ENCODE assay signal across 8 cellular contexts in the genomic region with DNA sequence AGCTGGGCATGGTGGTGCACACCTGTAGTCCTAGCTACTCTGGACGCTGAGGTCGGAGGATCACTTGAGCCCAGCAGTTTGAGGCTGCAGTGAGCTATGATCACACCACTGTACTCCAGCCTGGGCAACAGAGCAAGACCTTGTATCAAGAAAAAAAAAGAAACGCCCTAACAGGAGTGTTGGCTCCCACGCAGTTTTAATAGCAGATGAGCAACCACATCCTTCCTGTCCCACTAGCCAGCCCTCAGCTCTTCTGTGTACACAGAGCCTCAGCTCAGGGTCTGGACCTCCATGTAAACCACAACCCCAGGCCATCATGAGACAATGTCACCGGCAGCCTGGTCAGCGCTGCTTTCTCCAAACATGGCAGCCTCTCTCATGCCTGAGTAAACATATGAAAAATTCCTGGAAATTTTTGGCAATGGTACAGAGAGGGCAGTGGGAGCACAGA.
A peak's percentile ranks its signal among the peaks of the same experiment; 100 is the strongest.
DNase-seq lines count a peak whose midpoint lies in the region; ATAC-seq and TF ChIP-seq lines count a peak whose summit lies in the region.

No MANE protein-coding gene starts in this region.

- TF ChIP-seq POLR2A in esophagus squamous epithelium (IDR thresholded peaks at IDR 0.05) (peak in 1 of 4 donors; percentile 24), suprapubic skin (IDR thresholded peaks at IDR 0.05) (no peak)

- no peak for TF ChIP-seq CTCF in esophagus squamous epithelium (IDR thresholded peaks at IDR 0.05)
- TF ChIP-seq CTCF in suprapubic skin (IDR thresholded peaks at IDR 0.05): no peak
- no peak for TF ChIP-seq CTCF in endodermal cell (conservative IDR thresholded peaks at IDR 0.05)

- H3K4me1 ChIP-seq in BLaER1 (peaks cover 46% of the 10 kb centered on the region), esophagus squamous epithelium (peaks cover 11 to 51% (median 14%) of the 10 kb centered on the region in 3 donors), suprapubic skin (peaks cover 8% of the 10 kb centered on the region), endodermal cell (ENCODE audit: control insufficient read depth, insufficient read depth, low read length) (no peaks in the 10 kb centered on the region)

- peak; percentile 94 for ATAC-seq in GM18907 (IDR thresholded peaks at IDR 0.05; ENCODE audit: unreplicated experiment)
- ATAC-seq in HG03025 (IDR thresholded peaks at IDR 0.05; ENCODE audit: low FRiP score, unreplicated experiment): peak; percentile 96

- H3K27ac Mint-ChIP-seq in endodermal cell: no peak overlapping the region

- H3K36me3 Mint-ChIP-seq in endodermal cell (ENCODE audit: low read depth): peaks cover 22% of the 10 kb centered on the region

- peaks cover 18% of the 10 kb centered on the region for H4K20me1 ChIP-seq in BLaER1

- H3K9me3 ChIP-seq in BLaER1: no peaks in the 10 kb centered on the region
- no peaks in the 10 kb centered on the region for H3K9me3 ChIP-seq in esophagus squamous epithelium
- H3K9me3 ChIP-seq in suprapubic skin: no peaks in the 10 kb centered on the region
- no peaks in the 10 kb centered on the region for H3K9me3 ChIP-seq in endodermal cell (ENCODE audit: control insufficient read depth, low read length)

- no peaks in the 10 kb centered on the region for H3K9me3 Mint-ChIP-seq in endodermal cell

- 56 to 65% methylated on average over 4 to 6 of the region's 6 CpGs for WGBS in esophagus squamous epithelium, 2 donors
- WGBS in suprapubic skin: 76% methylated on average over 6 of the region's 6 CpGs
- WGBS in endodermal cell (ENCODE audit: insufficient coverage in 1 of 2, insufficient read length in 1 of 2), 2 experiments: 93 to 94% methylated on average over 3 to 6 of the region's 6 CpGs

- DNase-seq in RPMI7951 (ENCODE audit: low read depth): peak; percentile 98
- DNase-seq in esophagus squamous epithelium (lab: John Stamatoyannopoulos, UW): no peak
- DNase-seq in suprapubic skin (ENCODE audit: low spot score in 2 of 2): no peak
- no peak for DNase-seq in NCI-H1092 (lab: John Stamatoyannopoulos, UW)
- DNase-seq in endodermal cell: no peak

- H3K27me3 Mint-ChIP-seq in endodermal cell (ENCODE audit: insufficient read depth): no peaks in the 10 kb centered on the region

- H3K4me3 Mint-ChIP-seq in endodermal cell: no peak overlapping the region

- no peak for TF ChIP-seq EP300 in suprapubic skin (IDR thresholded peaks at IDR 0.05)

- H3K27me3 ChIP-seq in BLaER1 (no peaks in the 10 kb centered on the region), esophagus squamous epithelium (no peaks in the 10 kb centered on the region), suprapubic skin (no peaks in the 10 kb centered on the region), endodermal cell (ENCODE audit: control insufficient read depth, insufficient read depth, low read length, poor library complexity, severe bottlenecking) (no peaks in the 10 kb centered on the region)

- intact Hi-C loops in esophagus squamous epithelium (cut with DNase I): no loop called here

- H3K36me3 ChIP-seq in BLaER1 (peaks cover 27% of the 10 kb centered on the region), esophagus squamous epithelium (peaks cover 0 to 31% (median 0%) of the 10 kb centered on the region in 3 donors), suprapubic skin (peaks cover 13% of the 10 kb centered on the region), endodermal cell (ENCODE audit: control insufficient read depth, insufficient read depth, low read length) (no peaks in the 10 kb centered on the region)

- peak overlapping the region; percentile 61 for H3K4me2 ChIP-seq in BLaER1

- H3K9ac ChIP-seq in BLaER1 (no peak overlapping the region), endodermal cell (ENCODE audit: extremely low read depth, low read length, poor library complexity, severe bottlenecking) (no peak overlapping the region)

- no peak overlapping the region for H3K4me3 ChIP-seq in BLaER1
- no peak overlapping the region for H3K4me3 ChIP-seq in esophagus squamous epithelium
- H3K4me3 ChIP-seq in suprapubic skin: no peak overlapping the region
- H3K4me3 ChIP-seq in endodermal cell (ENCODE audit: low read length): no peak overlapping the region

- H3K4me1 Mint-ChIP-seq in endodermal cell: peaks cover 13% of the 10 kb centered on the region

- H3K27ac ChIP-seq in BLaER1 (no peak overlapping the region), esophagus squamous epithelium (peak overlapping the region in 3 of 4 donors; percentile 43 to 59 (median 49)), suprapubic skin (peak overlapping the region; percentile 36), endodermal cell (ENCODE audit: low read depth, low read length) (no peak overlapping the region)

Comparison
In these comparisons a context has a peak if more than half of its experiments do, and no peak if none do; other contexts are left out.
1. H3K27ac ChIP-seq: peak in esophagus squamous epithelium (3 of 4) and suprapubic skin (single experiment); none in BLaER1 (single experiment) and endodermal cell (single experiment).